In the genomic region with DNA sequence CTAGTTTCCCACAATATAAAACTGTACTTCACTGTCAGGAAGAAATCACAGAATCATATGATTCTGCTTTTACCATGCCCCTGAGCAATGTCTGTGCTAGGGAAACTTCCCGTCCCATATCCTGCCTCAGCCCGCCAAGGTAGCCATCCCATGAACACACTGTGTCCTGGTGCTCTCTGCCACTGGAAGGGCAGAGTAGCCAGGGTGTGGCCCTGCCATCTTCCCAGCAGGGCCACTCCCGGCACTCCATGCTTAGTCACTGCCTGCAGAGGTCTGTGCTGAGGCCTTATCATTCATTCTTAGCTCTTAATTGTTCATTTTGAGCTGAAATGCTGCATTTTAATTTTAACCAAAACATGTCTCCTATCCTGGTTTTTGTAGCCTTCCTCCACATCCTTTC, we compare ENCODE assay signal across 8 cellular contexts. TPM values are rescaled to one million over a fixed set of nuclear protein-coding genes. Genes with fewer than 3 reads are reported as not detected.
DNase-seq lines count a peak whose midpoint lies in the region; ATAC-seq and TF ChIP-seq lines count a peak whose summit lies in the region.

No MANE protein-coding gene starts in this region.

- no peak for TF ChIP-seq CTCF in WTC11 (IDR thresholded peaks at IDR 0.05)
- TF ChIP-seq CTCF in foreskin keratinocyte (conservative IDR thresholded peaks at IDR 0.05): no peak

- peaks cover 12% of the 10 kb centered on the region for H3K4me1 ChIP-seq in foreskin keratinocyte

- POLR2A ChIA-PET in WTC11 (lab: Charles Lee): no interaction called here

- H3K27ac ChIP-seq in foreskin keratinocyte: no peak overlapping the region

- no peak for DNase-seq in activated CD8-positive, alpha-beta memory T cell treated with anti-CD3 and anti-CD28 coated beads, Interleukin-2, amount 10 ng/mL, durations not matched to agents 7 days and 5 days
- no peak for DNase-seq in activated CD8-positive, alpha-beta memory T cell treated with anti-CD3 and anti-CD28 coated beads, Interleukin-2, amount 50 U/mL, for 48 hours
- DNase-seq in WTC11 (ENCODE audit: low spot score): no peak
- peak in 1 of 2 donors; percentile 25 for DNase-seq in foreskin keratinocyte
- no peak for DNase-seq in stimulated activated effector memory CD8-positive, alpha-beta T cell treated with anti-CD3 and anti-CD28 coated beads, Interleukin-12 subunit alpha, Interleukin-12 subunit beta, amount 100 ng/mL, for 72 hours (ENCODE audit: low spot score in 2 of 2)
- DNase-seq in NCI-H69 (lab: John Stamatoyannopoulos, UW): no peak
- no peak for DNase-seq in effector CD4-positive, alpha-beta T cell

- H3K4me1 Mint-ChIP-seq in activated CD8-positive, alpha-beta memory T cell treated with anti-CD3 and anti-CD28 coated beads, Interleukin-2, amount 10 ng/mL, durations not matched to agents 7 days and 5 days: peaks cover 13% of the 10 kb centered on the region
- peaks cover 2% of the 10 kb centered on the region; the same call in 1 of the 2 replicates for H3K4me1 Mint-ChIP-seq in WTC11
- peaks cover 18% of the 10 kb centered on the region for H3K4me1 Mint-ChIP-seq in stimulated activated effector memory CD8-positive, alpha-beta T cell treated with anti-CD3 and anti-CD28 coated beads, Interleukin-12 subunit alpha, Interleukin-12 subunit beta, amount 100 ng/mL, for 72 hours

- ATAC-seq in activated CD8-positive, alpha-beta memory T cell treated with anti-CD3 and anti-CD28 coated beads, Interleukin-2, amount 10 ng/mL, durations not matched to agents 7 days and 5 days: no peak
- ATAC-seq in WTC11 (no peak), foreskin keratinocyte (peak; percentile 76), GM19463 (IDR thresholded peaks at IDR 0.05; ENCODE audit: unreplicated experiment) (no peak)
- ATAC-seq in stimulated activated effector memory CD8-positive, alpha-beta T cell treated with anti-CD3 and anti-CD28 coated beads, Interleukin-12 subunit alpha, Interleukin-12 subunit beta, amount 100 ng/mL, for 72 hours: no peak

- H3K9me3 Mint-ChIP-seq in activated CD8-positive, alpha-beta memory T cell treated with anti-CD3 and anti-CD28 coated beads, Interleukin-2, amount 10 ng/mL, durations not matched to agents 7 days and 5 days (ENCODE audit: low read depth): no peaks in the 10 kb centered on the region
- no peaks in the 10 kb centered on the region for H3K9me3 Mint-ChIP-seq in WTC11
- no peaks in the 10 kb centered on the region for H3K9me3 Mint-ChIP-seq in stimulated activated effector memory CD8-positive, alpha-beta T cell treated with anti-CD3 and anti-CD28 coated beads, Interleukin-12 subunit alpha, Interleukin-12 subunit beta, amount 100 ng/mL, for 72 hours

- H3K27ac Mint-ChIP-seq in activated CD8-positive, alpha-beta memory T cell treated with anti-CD3 and anti-CD28 coated beads, Interleukin-2, amount 10 ng/mL, durations not matched to agents 7 days and 5 days: peak overlapping the region; percentile 51
- peak overlapping the region; percentile 54; the same call in 1 of the 2 replicates for H3K27ac Mint-ChIP-seq in WTC11
- peak overlapping the region; percentile 90 for H3K27ac Mint-ChIP-seq in stimulated activated effector memory CD8-positive, alpha-beta T cell treated with anti-CD3 and anti-CD28 coated beads, Interleukin-12 subunit alpha, Interleukin-12 subunit beta, amount 100 ng/mL, for 72 hours

- no peaks in the 10 kb centered on the region for H3K27me3 ChIP-seq in foreskin keratinocyte

- H3K36me3 Mint-ChIP-seq in activated CD8-positive, alpha-beta memory T cell treated with anti-CD3 and anti-CD28 coated beads, Interleukin-2, amount 10 ng/mL, durations not matched to agents 7 days and 5 days: peaks cover 59% of the 10 kb centered on the region
- peaks cover 76% of the 10 kb centered on the region for H3K36me3 Mint-ChIP-seq in WTC11
- H3K36me3 Mint-ChIP-seq in stimulated activated effector memory CD8-positive, alpha-beta T cell treated with anti-CD3 and anti-CD28 coated beads, Interleukin-12 subunit alpha, Interleukin-12 subunit beta, amount 100 ng/mL, for 72 hours: peaks cover 100% of the 10 kb centered on the region

- no peaks in the 10 kb centered on the region for H3K27me3 Mint-ChIP-seq in activated CD8-positive, alpha-beta memory T cell treated with anti-CD3 and anti-CD28 coated beads, Interleukin-2, amount 10 ng/mL, durations not matched to agents 7 days and 5 days
- H3K27me3 Mint-ChIP-seq in WTC11 (ENCODE audit: low read depth): no peaks in the 10 kb centered on the region

- no peak overlapping the region for H3K4me3 Mint-ChIP-seq in activated CD8-positive, alpha-beta memory T cell treated with anti-CD3 and anti-CD28 coated beads, Interleukin-2, amount 10 ng/mL, durations not matched to agents 7 days and 5 days
- H3K4me3 Mint-ChIP-seq in WTC11: no peak overlapping the region
- H3K4me3 Mint-ChIP-seq in stimulated activated effector memory CD8-positive, alpha-beta T cell treated with anti-CD3 and anti-CD28 coated beads, Interleukin-12 subunit alpha, Interleukin-12 subunit beta, amount 100 ng/mL, for 72 hours: no peak overlapping the region

- CTCF ChIA-PET in activated CD8-positive, alpha-beta memory T cell treated with anti-CD3 and anti-CD28 coated beads, Interleukin-2, amount 10 ng/mL, durations not matched to agents 7 days and 5 days (lab: Charles Lee): interaction anchor here (0.6 to 1.8 kb wide), 4 partner anchors 10 to 233 kb away, joined by 3 to 6 read pairs (median 3); no protein-coding TSS in a partner anchor
- CTCF ChIA-PET in WTC11 (lab: Charles Lee): no interaction called here

TF ChIP-seq in WTC11, 78 proteins besides CTCF, POLR2A, EP300 and RAD21:
- TF ChIP-seq OVOL2 (CRISPR knock-in tag; IDR thresholded peaks at IDR 0.05; ENCODE audit: borderline replicate concordance): no peak
- TF ChIP-seq, protein P1, sequence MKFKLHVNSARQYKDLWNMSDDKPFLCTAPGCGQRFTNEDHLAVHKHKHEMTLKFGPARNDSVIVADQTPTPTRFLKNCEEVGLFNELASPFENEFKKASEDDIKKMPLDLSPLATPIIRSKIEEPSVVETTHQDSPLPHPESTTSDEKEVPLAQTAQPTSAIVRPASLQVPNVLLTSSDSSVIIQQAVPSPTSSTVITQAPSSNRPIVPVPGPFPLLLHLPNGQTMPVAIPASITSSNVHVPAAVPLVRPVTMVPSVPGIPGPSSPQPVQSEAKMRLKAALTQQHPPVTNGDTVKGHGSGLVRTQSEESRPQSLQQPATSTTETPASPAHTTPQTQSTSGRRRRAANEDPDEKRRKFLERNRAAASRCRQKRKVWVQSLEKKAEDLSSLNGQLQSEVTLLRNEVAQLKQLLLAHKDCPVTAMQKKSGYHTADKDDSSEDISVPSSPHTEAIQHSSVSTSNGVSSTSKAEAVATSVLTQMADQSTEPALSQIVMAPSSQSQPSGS (CRISPR knock-in tag; IDR thresholded peaks at IDR 0.05; ENCODE audit: borderline replicate concordance, low read depth): no peak
- no peak for TF ChIP-seq CBFB (CRISPR knock-in tag; IDR thresholded peaks at IDR 0.05; ENCODE audit: low read depth)

RNA-seq across cellular contexts. Expression of a gene that starts 31.8 kb away (rescaled TPM):
- total RNA-seq in activated CD8-positive, alpha-beta memory T cell treated with anti-CD3 and anti-CD28 coated beads, Interleukin-2, amount 10 ng/mL, durations not matched to agents 7 days and 5 days: 10 to 100 TPM; 46.6 to 50.6 TPM
- total RNA-seq in WTC11 (2021): 33.7 to 37.3 TPM (median 36.5 TPM) in 3 replicates
- 31.8 and 33.6 TPM in 2 replicates for total RNA-seq in foreskin keratinocyte
- polyA plus RNA-seq in foreskin keratinocyte: 11.4 and 13.5 TPM in 2 replicates

RNA-seq across cellular contexts. Expression of a gene that starts 32.2 kb away (rescaled TPM):
- 10 to 100 TPM; 38.3 to 46.2 TPM for total RNA-seq in activated CD8-positive, alpha-beta memory T cell treated with anti-CD3 and anti-CD28 coated beads, Interleukin-2, amount 10 ng/mL, durations not matched to agents 7 days and 5 days
- 30.2 to 32.7 TPM (median 32.5 TPM) in 3 replicates for total RNA-seq in WTC11 (2021)
- 96.5 and 111 TPM in 2 replicates for total RNA-seq in foreskin keratinocyte
- polyA plus RNA-seq in foreskin keratinocyte: 109 and 114 TPM in 2 replicates
